1 cellular context compared by ENCODE assay signal in the genomic region with DNA sequence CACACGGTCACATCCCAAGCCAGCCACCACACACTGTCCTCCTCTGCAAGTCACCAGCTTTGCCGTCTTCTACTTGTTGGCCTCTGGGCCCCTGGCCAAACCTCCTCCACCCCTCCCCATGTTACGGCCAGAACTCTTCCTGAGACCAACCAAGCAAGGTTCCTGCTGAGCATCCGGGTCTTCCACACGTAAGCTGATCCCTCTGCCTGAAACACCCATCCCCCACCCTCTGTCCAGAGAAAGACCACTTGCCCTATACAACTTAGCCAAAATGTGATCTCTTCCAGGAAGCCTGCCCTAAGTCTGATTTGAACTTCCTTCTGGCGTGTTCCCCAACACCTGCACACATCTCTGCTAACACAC.
TF ChIP-seq lines count a peak whose summit lies in the region.

No MANE protein-coding gene starts in this region.

TF ChIP-seq in GM23338, 12 proteins besides CTCF, POLR2A, EP300 and RAD21 (continued from another document):
- TF ChIP-seq, protein P1, sequence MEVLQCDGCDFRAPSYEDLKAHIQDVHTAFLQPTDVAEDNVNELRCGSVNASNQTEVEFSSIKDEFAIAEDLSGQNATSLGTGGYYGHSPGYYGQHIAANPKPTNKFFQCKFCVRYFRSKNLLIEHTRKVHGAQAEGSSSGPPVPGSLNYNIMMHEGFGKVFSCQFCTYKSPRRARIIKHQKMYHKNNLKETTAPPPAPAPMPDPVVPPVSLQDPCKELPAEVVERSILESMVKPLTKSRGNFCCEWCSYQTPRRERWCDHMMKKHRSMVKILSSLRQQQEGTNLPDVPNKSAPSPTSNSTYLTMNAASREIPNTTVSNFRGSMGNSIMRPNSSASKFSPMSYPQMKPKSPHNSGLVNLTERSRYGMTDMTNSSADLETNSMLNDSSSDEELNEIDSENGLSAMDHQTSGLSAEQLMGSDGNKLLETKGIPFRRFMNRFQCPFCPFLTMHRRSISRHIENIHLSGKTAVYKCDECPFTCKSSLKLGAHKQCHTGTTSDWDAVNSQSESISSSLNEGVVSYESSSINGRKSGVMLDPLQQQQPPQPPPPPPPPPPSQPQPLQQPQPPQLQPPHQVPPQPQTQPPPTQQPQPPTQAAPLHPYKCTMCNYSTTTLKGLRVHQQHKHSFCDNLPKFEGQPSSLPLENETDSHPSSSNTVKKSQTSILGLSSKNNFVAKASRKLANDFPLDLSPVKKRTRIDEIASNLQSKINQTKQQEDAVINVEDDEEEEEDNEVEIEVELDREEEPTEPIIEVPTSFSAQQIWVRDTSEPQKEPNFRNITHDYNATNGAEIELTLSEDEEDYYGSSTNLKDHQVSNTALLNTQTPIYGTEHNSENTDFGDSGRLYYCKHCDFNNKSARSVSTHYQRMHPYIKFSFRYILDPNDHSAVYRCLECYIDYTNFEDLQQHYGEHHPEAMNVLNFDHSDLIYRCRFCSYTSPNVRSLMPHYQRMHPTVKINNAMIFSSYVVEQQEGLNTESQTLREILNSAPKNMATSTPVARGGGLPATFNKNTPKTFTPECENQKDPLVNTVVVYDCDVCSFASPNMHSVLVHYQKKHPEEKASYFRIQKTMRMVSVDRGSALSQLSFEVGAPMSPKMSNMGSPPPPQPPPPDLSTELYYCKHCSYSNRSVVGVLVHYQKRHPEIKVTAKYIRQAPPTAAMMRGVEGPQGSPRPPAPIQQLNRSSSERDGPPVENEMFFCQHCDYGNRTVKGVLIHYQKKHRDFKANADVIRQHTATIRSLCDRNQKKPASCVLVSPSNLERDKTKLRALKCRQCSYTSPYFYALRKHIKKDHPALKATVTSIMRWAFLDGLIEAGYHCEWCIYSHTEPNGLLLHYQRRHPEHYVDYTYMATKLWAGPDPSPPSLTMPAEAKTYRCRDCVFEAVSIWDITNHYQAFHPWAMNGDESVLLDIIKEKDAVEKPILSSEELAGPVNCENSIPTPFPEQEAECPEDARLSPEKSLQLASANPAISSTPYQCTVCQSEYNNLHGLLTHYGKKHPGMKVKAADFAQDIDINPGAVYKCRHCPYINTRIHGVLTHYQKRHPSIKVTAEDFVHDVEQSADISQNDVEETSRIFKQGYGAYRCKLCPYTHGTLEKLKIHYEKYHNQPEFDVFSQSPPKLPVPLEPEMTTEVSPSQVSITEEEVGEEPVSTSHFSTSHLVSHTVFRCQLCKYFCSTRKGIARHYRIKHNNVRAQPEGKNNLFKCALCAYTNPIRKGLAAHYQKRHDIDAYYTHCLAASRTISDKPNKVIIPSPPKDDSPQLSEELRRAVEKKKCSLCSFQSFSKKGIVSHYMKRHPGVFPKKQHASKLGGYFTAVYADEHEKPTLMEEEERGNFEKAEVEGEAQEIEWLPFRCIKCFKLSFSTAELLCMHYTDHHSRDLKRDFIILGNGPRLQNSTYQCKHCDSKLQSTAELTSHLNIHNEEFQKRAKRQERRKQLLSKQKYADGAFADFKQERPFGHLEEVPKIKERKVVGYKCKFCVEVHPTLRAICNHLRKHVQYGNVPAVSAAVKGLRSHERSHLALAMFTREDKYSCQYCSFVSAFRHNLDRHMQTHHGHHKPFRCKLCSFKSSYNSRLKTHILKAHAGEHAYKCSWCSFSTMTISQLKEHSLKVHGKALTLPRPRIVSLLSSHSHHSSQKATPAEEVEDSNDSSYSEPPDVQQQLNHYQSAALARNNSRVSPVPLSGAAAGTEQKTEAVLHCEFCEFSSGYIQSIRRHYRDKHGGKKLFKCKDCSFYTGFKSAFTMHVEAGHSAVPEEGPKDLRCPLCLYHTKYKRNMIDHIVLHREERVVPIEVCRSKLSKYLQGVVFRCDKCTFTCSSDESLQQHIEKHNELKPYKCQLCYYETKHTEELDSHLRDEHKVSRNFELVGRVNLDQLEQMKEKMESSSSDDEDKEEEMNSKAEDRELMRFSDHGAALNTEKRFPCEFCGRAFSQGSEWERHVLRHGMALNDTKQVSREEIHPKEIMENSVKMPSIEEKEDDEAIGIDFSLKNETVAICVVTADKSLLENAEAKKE (CRISPR knock-in tag; IDR thresholded peaks at IDR 0.05), result no peak
- TF ChIP-seq POLR2AphosphoS5 (IDR thresholded peaks at IDR 0.05; ENCODE audit: low read depth) (no peak), STAT1 (IDR thresholded peaks at IDR 0.05; ENCODE audit: unreplicated experiment) (no peak)
